In the genomic region with DNA sequence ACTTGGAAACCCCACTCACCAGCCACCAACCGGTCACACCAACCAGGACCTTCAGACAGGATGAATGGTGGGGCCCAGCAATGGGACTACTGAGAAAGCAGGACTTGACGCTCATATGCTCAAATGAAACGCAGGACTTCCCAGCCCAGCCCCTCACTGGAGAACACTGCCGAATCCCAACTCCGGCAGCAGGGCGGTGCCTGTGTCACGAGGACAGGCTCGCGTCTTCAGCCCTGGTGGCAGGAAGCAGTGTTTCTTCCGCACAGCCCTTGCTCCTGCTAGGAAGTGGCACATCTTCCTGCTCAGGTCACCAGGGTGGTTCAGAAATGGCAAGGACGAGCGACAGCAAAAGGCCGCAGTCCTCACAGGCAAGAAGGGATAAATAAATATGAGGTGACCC, we compare ENCODE assay signal across 1 cellular context.
TF ChIP-seq lines count a peak whose summit lies in the region.

No MANE protein-coding gene starts in this region.

TF ChIP-seq in GM23338, 12 proteins besides CTCF, POLR2A, EP300 and RAD21 (continued from another document):
- TF ChIP-seq, protein P1, sequence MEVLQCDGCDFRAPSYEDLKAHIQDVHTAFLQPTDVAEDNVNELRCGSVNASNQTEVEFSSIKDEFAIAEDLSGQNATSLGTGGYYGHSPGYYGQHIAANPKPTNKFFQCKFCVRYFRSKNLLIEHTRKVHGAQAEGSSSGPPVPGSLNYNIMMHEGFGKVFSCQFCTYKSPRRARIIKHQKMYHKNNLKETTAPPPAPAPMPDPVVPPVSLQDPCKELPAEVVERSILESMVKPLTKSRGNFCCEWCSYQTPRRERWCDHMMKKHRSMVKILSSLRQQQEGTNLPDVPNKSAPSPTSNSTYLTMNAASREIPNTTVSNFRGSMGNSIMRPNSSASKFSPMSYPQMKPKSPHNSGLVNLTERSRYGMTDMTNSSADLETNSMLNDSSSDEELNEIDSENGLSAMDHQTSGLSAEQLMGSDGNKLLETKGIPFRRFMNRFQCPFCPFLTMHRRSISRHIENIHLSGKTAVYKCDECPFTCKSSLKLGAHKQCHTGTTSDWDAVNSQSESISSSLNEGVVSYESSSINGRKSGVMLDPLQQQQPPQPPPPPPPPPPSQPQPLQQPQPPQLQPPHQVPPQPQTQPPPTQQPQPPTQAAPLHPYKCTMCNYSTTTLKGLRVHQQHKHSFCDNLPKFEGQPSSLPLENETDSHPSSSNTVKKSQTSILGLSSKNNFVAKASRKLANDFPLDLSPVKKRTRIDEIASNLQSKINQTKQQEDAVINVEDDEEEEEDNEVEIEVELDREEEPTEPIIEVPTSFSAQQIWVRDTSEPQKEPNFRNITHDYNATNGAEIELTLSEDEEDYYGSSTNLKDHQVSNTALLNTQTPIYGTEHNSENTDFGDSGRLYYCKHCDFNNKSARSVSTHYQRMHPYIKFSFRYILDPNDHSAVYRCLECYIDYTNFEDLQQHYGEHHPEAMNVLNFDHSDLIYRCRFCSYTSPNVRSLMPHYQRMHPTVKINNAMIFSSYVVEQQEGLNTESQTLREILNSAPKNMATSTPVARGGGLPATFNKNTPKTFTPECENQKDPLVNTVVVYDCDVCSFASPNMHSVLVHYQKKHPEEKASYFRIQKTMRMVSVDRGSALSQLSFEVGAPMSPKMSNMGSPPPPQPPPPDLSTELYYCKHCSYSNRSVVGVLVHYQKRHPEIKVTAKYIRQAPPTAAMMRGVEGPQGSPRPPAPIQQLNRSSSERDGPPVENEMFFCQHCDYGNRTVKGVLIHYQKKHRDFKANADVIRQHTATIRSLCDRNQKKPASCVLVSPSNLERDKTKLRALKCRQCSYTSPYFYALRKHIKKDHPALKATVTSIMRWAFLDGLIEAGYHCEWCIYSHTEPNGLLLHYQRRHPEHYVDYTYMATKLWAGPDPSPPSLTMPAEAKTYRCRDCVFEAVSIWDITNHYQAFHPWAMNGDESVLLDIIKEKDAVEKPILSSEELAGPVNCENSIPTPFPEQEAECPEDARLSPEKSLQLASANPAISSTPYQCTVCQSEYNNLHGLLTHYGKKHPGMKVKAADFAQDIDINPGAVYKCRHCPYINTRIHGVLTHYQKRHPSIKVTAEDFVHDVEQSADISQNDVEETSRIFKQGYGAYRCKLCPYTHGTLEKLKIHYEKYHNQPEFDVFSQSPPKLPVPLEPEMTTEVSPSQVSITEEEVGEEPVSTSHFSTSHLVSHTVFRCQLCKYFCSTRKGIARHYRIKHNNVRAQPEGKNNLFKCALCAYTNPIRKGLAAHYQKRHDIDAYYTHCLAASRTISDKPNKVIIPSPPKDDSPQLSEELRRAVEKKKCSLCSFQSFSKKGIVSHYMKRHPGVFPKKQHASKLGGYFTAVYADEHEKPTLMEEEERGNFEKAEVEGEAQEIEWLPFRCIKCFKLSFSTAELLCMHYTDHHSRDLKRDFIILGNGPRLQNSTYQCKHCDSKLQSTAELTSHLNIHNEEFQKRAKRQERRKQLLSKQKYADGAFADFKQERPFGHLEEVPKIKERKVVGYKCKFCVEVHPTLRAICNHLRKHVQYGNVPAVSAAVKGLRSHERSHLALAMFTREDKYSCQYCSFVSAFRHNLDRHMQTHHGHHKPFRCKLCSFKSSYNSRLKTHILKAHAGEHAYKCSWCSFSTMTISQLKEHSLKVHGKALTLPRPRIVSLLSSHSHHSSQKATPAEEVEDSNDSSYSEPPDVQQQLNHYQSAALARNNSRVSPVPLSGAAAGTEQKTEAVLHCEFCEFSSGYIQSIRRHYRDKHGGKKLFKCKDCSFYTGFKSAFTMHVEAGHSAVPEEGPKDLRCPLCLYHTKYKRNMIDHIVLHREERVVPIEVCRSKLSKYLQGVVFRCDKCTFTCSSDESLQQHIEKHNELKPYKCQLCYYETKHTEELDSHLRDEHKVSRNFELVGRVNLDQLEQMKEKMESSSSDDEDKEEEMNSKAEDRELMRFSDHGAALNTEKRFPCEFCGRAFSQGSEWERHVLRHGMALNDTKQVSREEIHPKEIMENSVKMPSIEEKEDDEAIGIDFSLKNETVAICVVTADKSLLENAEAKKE (CRISPR knock-in tag; IDR thresholded peaks at IDR 0.05): no peak
- TF ChIP-seq ZNF331 (CRISPR knock-in tag; IDR thresholded peaks at IDR 0.05; ENCODE audit: low read depth) (no peak), JUNB (IDR thresholded peaks at IDR 0.05; ENCODE audit: unreplicated experiment) (no peak), STAT1 (IDR thresholded peaks at IDR 0.05; ENCODE audit: unreplicated experiment) (no peak), NANOG (IDR thresholded peaks at IDR 0.05; ENCODE audit: borderline replicate concordance) (no peak), EZH2 (IDR thresholded peaks at IDR 0.05; ENCODE audit: low read depth, unreplicated experiment) (no peak), EZH2phosphoT487 (IDR thresholded peaks at IDR 0.05; ENCODE audit: unreplicated experiment) (no peak), CREB1 (CRISPR knock-in tag; IDR thresholded peaks at IDR 0.05; ENCODE audit: low read depth) (no peak)
- TF ChIP-seq, protein P2, sequence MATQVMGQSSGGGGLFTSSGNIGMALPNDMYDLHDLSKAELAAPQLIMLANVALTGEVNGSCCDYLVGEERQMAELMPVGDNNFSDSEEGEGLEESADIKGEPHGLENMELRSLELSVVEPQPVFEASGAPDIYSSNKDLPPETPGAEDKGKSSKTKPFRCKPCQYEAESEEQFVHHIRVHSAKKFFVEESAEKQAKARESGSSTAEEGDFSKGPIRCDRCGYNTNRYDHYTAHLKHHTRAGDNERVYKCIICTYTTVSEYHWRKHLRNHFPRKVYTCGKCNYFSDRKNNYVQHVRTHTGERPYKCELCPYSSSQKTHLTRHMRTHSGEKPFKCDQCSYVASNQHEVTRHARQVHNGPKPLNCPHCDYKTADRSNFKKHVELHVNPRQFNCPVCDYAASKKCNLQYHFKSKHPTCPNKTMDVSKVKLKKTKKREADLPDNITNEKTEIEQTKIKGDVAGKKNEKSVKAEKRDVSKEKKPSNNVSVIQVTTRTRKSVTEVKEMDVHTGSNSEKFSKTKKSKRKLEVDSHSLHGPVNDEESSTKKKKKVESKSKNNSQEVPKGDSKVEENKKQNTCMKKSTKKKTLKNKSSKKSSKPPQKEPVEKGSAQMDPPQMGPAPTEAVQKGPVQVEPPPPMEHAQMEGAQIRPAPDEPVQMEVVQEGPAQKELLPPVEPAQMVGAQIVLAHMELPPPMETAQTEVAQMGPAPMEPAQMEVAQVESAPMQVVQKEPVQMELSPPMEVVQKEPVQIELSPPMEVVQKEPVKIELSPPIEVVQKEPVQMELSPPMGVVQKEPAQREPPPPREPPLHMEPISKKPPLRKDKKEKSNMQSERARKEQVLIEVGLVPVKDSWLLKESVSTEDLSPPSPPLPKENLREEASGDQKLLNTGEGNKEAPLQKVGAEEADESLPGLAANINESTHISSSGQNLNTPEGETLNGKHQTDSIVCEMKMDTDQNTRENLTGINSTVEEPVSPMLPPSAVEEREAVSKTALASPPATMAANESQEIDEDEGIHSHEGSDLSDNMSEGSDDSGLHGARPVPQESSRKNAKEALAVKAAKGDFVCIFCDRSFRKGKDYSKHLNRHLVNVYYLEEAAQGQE (IDR thresholded peaks at IDR 0.05; ENCODE audit: unreplicated experiment): no peak
